Comparison of ENCODE assay signal across 27 cellular contexts in the genomic region with DNA sequence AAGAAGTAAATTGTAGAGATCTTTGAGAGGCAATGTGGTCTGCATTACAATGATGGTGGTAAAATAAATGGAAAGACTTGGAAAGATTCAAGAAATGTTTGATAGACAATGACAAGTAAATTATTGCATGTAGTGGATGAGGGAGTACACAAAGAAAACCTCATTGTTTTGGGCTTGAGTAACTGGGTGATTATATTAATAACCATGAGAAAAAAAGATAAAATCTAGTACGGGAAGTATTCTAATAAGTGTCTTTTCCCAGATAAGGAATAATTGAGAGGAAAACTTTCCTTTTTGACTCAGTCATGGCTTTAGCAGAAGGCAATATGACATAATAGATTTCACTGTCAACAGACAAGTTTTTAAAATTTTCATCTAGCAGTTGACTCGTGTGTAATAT.
A peak's percentile ranks its signal among the peaks of the same experiment; 100 is the strongest.
DNase-seq lines count a peak whose midpoint lies in the region; ATAC-seq, FAIRE-seq and TF ChIP-seq lines count a peak whose summit lies in the region.
"Had no signal": no experiment of that assay in that cellular context is flagged by ENCODE, and none has a peak within 500 bp of the region (broad histone marks: within the 10 kb centered on the region; RNA-seq: fewer than 3 reads in every experiment).

No MANE protein-coding gene starts in this region.

- no peaks in the 10 kb centered on the region for H3K79me2 ChIP-seq in SK-N-SH (ENCODE audit: insufficient read depth)
- H3K79me2 ChIP-seq in endothelial cell of umbilical vein (ENCODE audit: control insufficient read depth, insufficient read depth, low read length) = no peaks in the 10 kb centered on the region

- BruUV-seq in endothelial cell of umbilical vein (replicated peaks; lab: Mats Ljungman, UMichigan) = no TSS peak

- no peaks in the 10 kb centered on the region for H3K9me3 Mint-ChIP-seq in neural crest cell
- peaks cover 3% of the 10 kb centered on the region for H3K9me3 Mint-ChIP-seq in activated T-cell treated with anti-CD3 and anti-CD28 coated beads, Interleukin-2, amount 50 U/mL, for 24 hours

- H3K36me3 Mint-ChIP-seq in neural crest cell (ENCODE audit: low read depth) = no peaks in the 10 kb centered on the region
- H3K36me3 Mint-ChIP-seq in activated T-cell treated with anti-CD3 and anti-CD28 coated beads, Interleukin-2, amount 50 U/mL, for 24 hours (ENCODE audit: low read depth) = no peaks in the 10 kb centered on the region
- H3K36me3 Mint-ChIP-seq: CD8-positive, alpha-beta T cell had no signal

- H3K9me3 ChIP-seq in SK-N-SH = no peaks in the 10 kb centered on the region
- H3K9me3 ChIP-seq in endothelial cell of umbilical vein (replicated peaks; ENCODE audit: control insufficient read depth, insufficient read depth, low read length) = no peaks in the 10 kb centered on the region
- H3K9me3 ChIP-seq in HAP-1 = no peaks in the 10 kb centered on the region
- H3K9me3 ChIP-seq: A549; BLaER1 treated with 17β-estradiol and CSF1 and Interleukin-3, amounts not matched to agents 10 nM and 100 nM; Caco-2 had no signal

- no peaks in the 10 kb centered on the region for H3K9me1 ChIP-seq in endothelial cell of umbilical vein (replicated peaks; ENCODE audit: control insufficient read depth, extremely low read depth, insufficient read depth, low read length)

- H3K4me3 ChIP-seq in SK-N-SH (ENCODE audit: low read depth in 2 of 2, low read length in 1 of 2) = no peak overlapping the region
- no peak overlapping the region for H3K4me3 ChIP-seq in endothelial cell of umbilical vein (replicated peaks in 1 of 3; ENCODE audit: insufficient read depth in 1 of 3, low read depth in 1 of 3, low read length in 3 of 3)
- no peak overlapping the region for H3K4me3 ChIP-seq in HAP-1
- H3K4me3 ChIP-seq: A549; BLaER1 treated with 17β-estradiol and CSF1 and Interleukin-3, amounts not matched to agents 10 nM and 100 nM; GM12878 had no signal

- DNase-seq in SK-N-SH (no peak), endothelial cell of umbilical vein (ENCODE audit: low read depth, low spot score) (peak; percentile 66), neural crest cell (ENCODE audit: low read depth, low spot score) (no peak), HAP-1 (ENCODE audit: low spot score in 2 of 2) (no peak), NCI-H526 treated with DMSO at 0.1 percent for 48 hours (lab: John Stamatoyannopoulos, UW) (no peak)
- DNase-seq in activated T-cell treated with anti-CD3 and anti-CD28 coated beads, Interleukin-2, amount 50 U/mL, for 24 hours = no peak
- DNase-seq: AML-193; Caco-2; Calu3; CD4-positive, alpha-beta T cell; CD8-positive, alpha-beta T cell; DMS 273 treated with DMSO at 0.1 percent for 48 hours; DMS153; DMS53; DMS79; DND-41; EL; GDM1 had no signal

- ATAC-seq in SK-N-SH treated with all-trans-retinoic acid at 6 μM for 48 hours = no peak
- ATAC-seq: A549; CD8-positive, alpha-beta T cell; GM12878 had no signal

- peak overlapping the region; percentile 3 for H3K27ac Mint-ChIP-seq in neural crest cell (ENCODE audit: unreplicated experiment)
- H3K27ac Mint-ChIP-seq in activated T-cell treated with anti-CD3 and anti-CD28 coated beads, Interleukin-2, amount 50 U/mL, for 24 hours = no peak overlapping the region
- H3K27ac Mint-ChIP-seq: B cell; CD4-positive, alpha-beta T cell; CD8-positive, alpha-beta T cell had no signal

- H3K4me2 ChIP-seq in SK-N-SH (no peak overlapping the region), endothelial cell of umbilical vein (ENCODE audit: insufficient read depth, low read length) (no peak overlapping the region)
- H3K4me2 ChIP-seq: A549; BLaER1 treated with 17β-estradiol and CSF1 and Interleukin-3, amounts not matched to agents 10 nM and 100 nM had no signal

- no peak for TF ChIP-seq EP300 in SK-N-SH (IDR thresholded peaks at IDR 0.05; ENCODE audit: borderline replicate concordance in 1 of 2, low read depth in 1 of 2, low read length in 1 of 2)

- intact Hi-C loops in endothelial cell of umbilical vein (cut with micrococcal nuclease) = loop anchor here (5.0 kb wide), 1 partner anchor 217 kb away; no protein-coding TSS in a partner anchor

- H3K27me3 ChIP-seq in SK-N-SH (ENCODE audit: insufficient read depth) = no peaks in the 10 kb centered on the region
- no peaks in the 10 kb centered on the region for H3K27me3 ChIP-seq in endothelial cell of umbilical vein (ENCODE audit: control insufficient read depth in 2 of 2, insufficient read depth in 2 of 2, low read length in 2 of 2)
- H3K27me3 ChIP-seq in HAP-1 (ENCODE audit: low read depth) = no peaks in the 10 kb centered on the region
- H3K27me3 ChIP-seq: BLaER1 treated with 17β-estradiol and CSF1 and Interleukin-3, amounts not matched to agents 10 nM and 100 nM had no signal

- H3K4me1 ChIP-seq in SK-N-SH (ENCODE audit: control insufficient read depth in 1 of 2, insufficient read depth in 2 of 2, low read depth in 1 of 2, low read length in 1 of 2) (no peaks in the 10 kb centered on the region), endothelial cell of umbilical vein (ENCODE audit: control insufficient read depth, extremely low read depth, insufficient read depth, low read length) (peaks cover 5% of the 10 kb centered on the region), HAP-1 (no peaks in the 10 kb centered on the region)
- H3K4me1 ChIP-seq: A549, Caco-2 had no signal

- no peak for TF ChIP-seq CTCF in SK-N-SH (IDR thresholded peaks at IDR 0.05)
- TF ChIP-seq CTCF in endothelial cell of umbilical vein (IDR thresholded peaks at IDR 0.05; ENCODE audit: extremely low read depth in 1 of 2, insufficient read depth in 1 of 2, low read depth in 1 of 2, low read length in 2 of 2) = no peak
- no peak for TF ChIP-seq CTCF in neural crest cell (conservative IDR thresholded peaks at IDR 0.05)

- H4K20me1 ChIP-seq in SK-N-SH (ENCODE audit: insufficient read depth) (no peaks in the 10 kb centered on the region), endothelial cell of umbilical vein (replicated peaks; ENCODE audit: control insufficient read depth, extremely low read depth, insufficient read depth, low read length) (no peaks in the 10 kb centered on the region)
- H4K20me1 ChIP-seq: BLaER1 treated with 17β-estradiol and CSF1 and Interleukin-3, amounts not matched to agents 10 nM and 100 nM had no signal

- no peak for TF ChIP-seq POLR2A in endothelial cell of umbilical vein (IDR thresholded peaks at IDR 0.05; ENCODE audit: low read depth, low read length)

- H2AFZ ChIP-seq in SK-N-SH (ENCODE audit: low read depth) (no peak overlapping the region), endothelial cell of umbilical vein (ENCODE audit: low read depth, low read length) (no peak overlapping the region)

- WGBS in SK-N-SH (ENCODE audit: low lambda C conversion rate) = 10% methylated on average over 2 of the region's 2 CpGs

- H3K9ac ChIP-seq in SK-N-SH (no peak overlapping the region), endothelial cell of umbilical vein (replicated peaks; ENCODE audit: extremely low read depth, insufficient read depth, low read length) (no peak overlapping the region)
- H3K9ac ChIP-seq: BLaER1 treated with 17β-estradiol and CSF1 and Interleukin-3, amounts not matched to agents 10 nM and 100 nM had no signal

- no peak overlapping the region for H3K4me3 Mint-ChIP-seq in neural crest cell
- H3K4me3 Mint-ChIP-seq in activated T-cell treated with anti-CD3 and anti-CD28 coated beads, Interleukin-2, amount 50 U/mL, for 24 hours = no peak overlapping the region
- H3K4me3 Mint-ChIP-seq: B cell; CD4-positive, alpha-beta T cell; CD8-positive, alpha-beta T cell had no signal

- CTCF ChIA-PET in SK-N-SH (lab: Yijun Ruan, JAX) = no interaction called here
- CTCF ChIA-PET in endothelial cell of umbilical vein (lab: Charles Lee) = no interaction called here

- dilution Hi-C loops in endothelial cell of umbilical vein (cut with MboI; ENCODE audit: extremely low pct_ligation_motif_present, low sequenced_read_pairs) = no loop called here

- TF ChIP-seq RAD21 in SK-N-SH (IDR thresholded peaks at IDR 0.05; ENCODE audit: low read length) = no peak

- FAIRE-seq in endothelial cell of umbilical vein (lab: Jason Lieb, UNC) = no peak
- FAIRE-seq: A549, GM12878, GM12892, GM18507 had no signal

- POLR2A ChIA-PET in SK-N-SH (lab: Yijun Ruan, JAX) = no interaction called here
- POLR2A ChIA-PET in endothelial cell of umbilical vein (lab: Charles Lee) = no interaction called here

- H3K4me1 Mint-ChIP-seq in neural crest cell = peaks cover 4% of the 10 kb centered on the region
- no peaks in the 10 kb centered on the region for H3K4me1 Mint-ChIP-seq in activated T-cell treated with anti-CD3 and anti-CD28 coated beads, Interleukin-2, amount 50 U/mL, for 24 hours (ENCODE audit: low read depth)
- H3K4me1 Mint-ChIP-seq: B cell had no signal

- H3K27me3 Mint-ChIP-seq in neural crest cell (ENCODE audit: low read depth) = no peaks in the 10 kb centered on the region
- H3K27me3 Mint-ChIP-seq in activated T-cell treated with anti-CD3 and anti-CD28 coated beads, Interleukin-2, amount 50 U/mL, for 24 hours = no peaks in the 10 kb centered on the region
- H3K27me3 Mint-ChIP-seq: B cell; CD4-positive, alpha-beta T cell had no signal

- H3K36me3 ChIP-seq in SK-N-SH (replicated peaks in 1 of 2; ENCODE audit: control insufficient read depth in 1 of 2, insufficient read depth in 2 of 2, low read length in 1 of 2) (no peaks in the 10 kb centered on the region), endothelial cell of umbilical vein (ENCODE audit: control insufficient read depth in 2 of 2, extremely low read depth in 1 of 2, insufficient read depth in 2 of 2, low read length in 2 of 2) (no peaks in the 10 kb centered on the region), HAP-1 (replicated peaks) (no peaks in the 10 kb centered on the region)
- H3K36me3 ChIP-seq: BLaER1 treated with 17β-estradiol and CSF1 and Interleukin-3, amounts not matched to agents 10 nM and 100 nM had no signal

- in situ Hi-C loops in HAP-1 (cut with MboI; ENCODE audit: low sequenced_read_pairs) = no loop called here

- no peak overlapping the region for H3K27ac ChIP-seq in SK-N-SH (ENCODE audit: low read depth in 2 of 2, low read length in 1 of 2)
- H3K27ac ChIP-seq in endothelial cell of umbilical vein (ENCODE audit: insufficient read depth, low read depth, low read length) = no peak overlapping the region
- H3K27ac ChIP-seq: 22Rv1; A549; BLaER1 treated with 17β-estradiol and CSF1 and Interleukin-3, amounts not matched to agents 10 nM and 100 nM; C4-2B had no signal

- no peaks in the 10 kb centered on the region for H3F3A ChIP-seq in SK-N-SH (replicated peaks; ENCODE audit: insufficient read depth)

- no peaks in the 10 kb centered on the region for H3K9me2 ChIP-seq in SK-N-SH

TF ChIP-seq in SK-N-SH treated with all-trans-retinoic acid at 6 μM for 48 hours, 23 proteins besides CTCF, POLR2A, EP300 and RAD21 (continues in another document):
- TF ChIP-seq ZFP3 (CRISPR knock-in tag; IDR thresholded peaks at IDR 0.05) = no peak

TF ChIP-seq in SK-N-SH, 30 proteins besides CTCF, POLR2A, EP300 and RAD21 (continues in another document):
- TF ChIP-seq MEF2A (IDR thresholded peaks at IDR 0.05; ENCODE audit: borderline replicate concordance, low read depth) = no peak
- no peak for TF ChIP-seq RCOR1 (IDR thresholded peaks at IDR 0.05; ENCODE audit: low read length)

TF ChIP-seq in endothelial cell of umbilical vein, 7 proteins besides CTCF, POLR2A, EP300 and RAD21:
- TF ChIP-seq MYC (IDR thresholded peaks at IDR 0.05; ENCODE audit: low read depth, low read length) (no peak), GATA2 (IDR thresholded peaks at IDR 0.05; ENCODE audit: insufficient read depth, insufficient read length, low read depth, low read length) (peak; percentile 47), JUN (IDR thresholded peaks at IDR 0.05; ENCODE audit: borderline replicate concordance, insufficient read depth, insufficient read length, low read depth) (no peak)
